Comparison of ENCODE assay signal across 1 cellular context in genomic region chr21:28228624-28228995, GRCh38.
TF ChIP-seq lines count a peak whose summit lies in the region.

No MANE protein-coding gene starts in this region.

TF ChIP-seq in IMR-90, 13 proteins besides CTCF, POLR2A, EP300 and RAD21:
- no peak for TF ChIP-seq CEBPB (IDR thresholded peaks at IDR 0.05; ENCODE audit: low read depth, low read length)
- no peak for TF ChIP-seq USF2 (IDR thresholded peaks at IDR 0.05; ENCODE audit: low read depth, low read length)
- TF ChIP-seq BHLHE40 (IDR thresholded peaks at IDR 0.05; ENCODE audit: low read depth, low read length) = no peak
- TF ChIP-seq RFX5 (IDR thresholded peaks at IDR 0.05; ENCODE audit: low read depth, low read length) = no peak
- no peak for TF ChIP-seq MXI1 (IDR thresholded peaks at IDR 0.05; ENCODE audit: borderline replicate concordance, low read depth, low read length)
- no peak for TF ChIP-seq CHD1 (IDR thresholded peaks at IDR 0.05; ENCODE audit: low read depth, low read length)
